Comparison of ENCODE assay signal across 13 cellular contexts in the genomic region with DNA sequence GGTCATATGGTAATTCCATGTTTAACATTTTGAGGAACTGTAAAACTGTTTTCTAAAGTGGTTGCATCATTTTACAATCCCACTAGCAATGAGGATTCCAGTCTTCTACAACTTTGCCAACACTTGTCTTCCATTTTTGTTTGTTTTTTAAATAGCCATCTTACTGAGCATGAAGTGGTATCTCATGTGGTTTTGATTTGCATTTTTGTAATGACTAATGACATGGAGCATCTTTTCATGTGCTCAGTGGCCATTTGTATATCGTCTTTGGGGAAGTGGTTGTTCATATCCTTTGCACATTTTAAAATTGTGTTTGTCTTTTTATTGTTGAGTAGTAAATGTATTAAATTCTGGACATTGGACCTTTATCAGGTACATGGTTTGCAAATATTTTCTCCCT.
DNase-seq lines count a peak whose midpoint lies in the region; ATAC-seq and TF ChIP-seq lines count a peak whose summit lies in the region.
"Had no signal": no experiment of that assay in that cellular context is flagged by ENCODE, and none has a peak within 500 bp of the region (broad histone marks: within the 10 kb centered on the region; RNA-seq: fewer than 3 reads in every experiment).

No MANE protein-coding gene starts in this region.

- no peak overlapping the region for H3K4me2 ChIP-seq in mesenchymal stem cell (ENCODE audit: low read length, poor library complexity, severe bottlenecking)

- no peaks in the 10 kb centered on the region for H3K27me3 ChIP-seq in BE2C
- H3K27me3 ChIP-seq in MG63: no peaks in the 10 kb centered on the region
- no peaks in the 10 kb centered on the region for H3K27me3 ChIP-seq in mesenchymal stem cell (ENCODE audit: control insufficient read depth in 1 of 2, insufficient read depth in 1 of 2, low read length in 2 of 2)
- H3K27me3 ChIP-seq: uterus had no signal

- DNase-seq in fibroblast of mammary gland (ENCODE audit: low read depth) (peak; percentile 55), BE2C (no peak), MG63 (no peak), NCI-H748 treated with DMSO at 0.1 percent for 48 hours (lab: John Stamatoyannopoulos, UW) (no peak), mesenchymal stem cell (no peak)
- DNase-seq: NCI-H1694 treated with DMSO at 0.1 percent for 48 hours; NK-92 treated with Interleukin-12 subunit alpha and Interleukin-12 subunit beta, amount 100 ng/mL, for 24 hours; uterus had no signal

- peaks cover 1% of the 10 kb centered on the region for H3K79me1 ChIP-seq in mesenchymal stem cell (replicated peaks; ENCODE audit: low read length, poor library complexity, severe bottlenecking)

- H2AFZ ChIP-seq in mesenchymal stem cell (ENCODE audit: low read depth, low read length): no peak overlapping the region

- H4K91ac ChIP-seq in mesenchymal stem cell (ENCODE audit: low read length): no peak overlapping the region

- no peak overlapping the region for H4K8ac ChIP-seq in mesenchymal stem cell (ENCODE audit: low read length)

- H3K9me3 ChIP-seq in BE2C: no peaks in the 10 kb centered on the region
- H3K9me3 ChIP-seq in MG63: no peaks in the 10 kb centered on the region
- no peaks in the 10 kb centered on the region for H3K9me3 ChIP-seq in mesenchymal stem cell (ENCODE audit: control insufficient read depth, low read length)
- H3K9me3 ChIP-seq: HAP-1, uterus had no signal

- H3K27ac ChIP-seq in mesenchymal stem cell (ENCODE audit: low read length, poor library complexity, severe bottlenecking): no peak overlapping the region
- H3K27ac ChIP-seq: uterus had no signal

- H2BK120ac ChIP-seq in mesenchymal stem cell (ENCODE audit: low read depth, low read length): no peak overlapping the region

- TF ChIP-seq CTCF in fibroblast of mammary gland (conservative IDR thresholded peaks at IDR 0.05; ENCODE audit: control insufficient read depth, insufficient read depth, low read depth, low read length): no peak
- TF ChIP-seq CTCF in BE2C (IDR thresholded peaks at IDR 0.05; ENCODE audit: low read depth, low read length): no peak

- ATAC-seq in GM18502 (IDR thresholded peaks at IDR 0.05; ENCODE audit: poor library complexity, unreplicated experiment) (peak; percentile 71), GM21367 (IDR thresholded peaks at IDR 0.05; ENCODE audit: unreplicated experiment) (peak; percentile 62), HG03457 (IDR thresholded peaks at IDR 0.05; ENCODE audit: unreplicated experiment) (peak; percentile 56)
- ATAC-seq: sciatic nerve had no signal

- no peak overlapping the region for H2BK15ac ChIP-seq in mesenchymal stem cell (ENCODE audit: low read depth, poor library complexity, severe bottlenecking)

- no peak overlapping the region for H2AK5ac ChIP-seq in mesenchymal stem cell (ENCODE audit: low read length, severe bottlenecking)

- H3K23ac ChIP-seq in mesenchymal stem cell (ENCODE audit: low read length in 2 of 2): no peak overlapping the region

- no peak overlapping the region for H3K18ac ChIP-seq in mesenchymal stem cell (ENCODE audit: low read depth in 1 of 2, low read length in 2 of 2)

- no peak overlapping the region for H2BK12ac ChIP-seq in mesenchymal stem cell (ENCODE audit: low read length in 2 of 2)

- no peak overlapping the region for H3K14ac ChIP-seq in mesenchymal stem cell (ENCODE audit: low read length in 2 of 2)

- H3K4me1 ChIP-seq in BE2C: peaks cover 5% of the 10 kb centered on the region
- peaks cover 1% of the 10 kb centered on the region for H3K4me1 ChIP-seq in mesenchymal stem cell (ENCODE audit: control insufficient read depth, insufficient read depth, low read depth, low read length)
- H3K4me1 ChIP-seq: uterus had no signal

- WGBS in mesenchymal stem cell: 86% methylated on average over 1 of the region's 1 CpG

- H2BK5ac ChIP-seq in mesenchymal stem cell (ENCODE audit: low read depth, low read length, poor library complexity, severe bottlenecking): no peak overlapping the region

- H3K4me3 ChIP-seq in fibroblast of mammary gland (ENCODE audit: control insufficient read depth, low read depth, low read length): no peak overlapping the region
- H3K4me3 ChIP-seq in BE2C (ENCODE audit: low read depth, low read length): no peak overlapping the region
- no peak overlapping the region for H3K4me3 ChIP-seq in MG63
- H3K4me3 ChIP-seq in mesenchymal stem cell (ENCODE audit: insufficient read depth in 1 of 2, low read depth in 1 of 2, low read length in 2 of 2): no peak overlapping the region
- H3K4me3 ChIP-seq: HAP-1, uterus had no signal

- H3K36me3 ChIP-seq in BE2C: no peaks in the 10 kb centered on the region; the same call in 1 of the 2 replicates
- H3K36me3 ChIP-seq in MG63: no peaks in the 10 kb centered on the region; the same call in none of the 2 replicates
- H3K36me3 ChIP-seq in mesenchymal stem cell (ENCODE audit: control insufficient read depth in 1 of 2, insufficient read depth in 2 of 2, low read depth in 1 of 2, low read length in 2 of 2): no peaks in the 10 kb centered on the region
- H3K36me3 ChIP-seq: uterus had no signal

- H3K4ac ChIP-seq in mesenchymal stem cell (ENCODE audit: low read depth in 1 of 2, low read length in 2 of 2): no peak overlapping the region

- no peak overlapping the region for H3K9ac ChIP-seq in mesenchymal stem cell (ENCODE audit: low read length)
